2 cellular contexts compared by ENCODE assay signal in genomic region chr1:224675589-224675988, GRCh38.
TF ChIP-seq lines count a peak whose summit lies in the region.

No MANE protein-coding gene starts in this region.

TF ChIP-seq in GM12878, 131 proteins besides CTCF, POLR2A, EP300 and RAD21:
- TF ChIP-seq POLR2AphosphoS2 (IDR thresholded peaks at IDR 0.05; ENCODE audit: low read depth, low read length) (no peak), ATF2 (IDR thresholded peaks at IDR 0.05; ENCODE audit: low read length) (no peak), E2F4 (IDR thresholded peaks at IDR 0.05; ENCODE audit: low read depth, low read length) (no peak), FOXM1 (IDR thresholded peaks at IDR 0.05; ENCODE audit: low read depth, low read length) (no peak), JUNB (IDR thresholded peaks at IDR 0.05) (0 out of 2 replicates have a peak, but pooled peaks have one; percentile 16), MEF2A (IDR thresholded peaks at IDR 0.05; ENCODE audit: insufficient read depth, low read depth, low read length) (no peak), POU2F2 (IDR thresholded peaks at IDR 0.05; ENCODE audit: borderline replicate concordance, low read depth, low read length) (peak; percentile 38; the same call in 1 of the 3 replicates), BCL3 (IDR thresholded peaks at IDR 0.05; ENCODE audit: borderline replicate concordance, insufficient read depth, low read depth, low read length, poor library complexity, severe bottlenecking) (no peak), SREBF1 (IDR thresholded peaks at IDR 0.05; ENCODE audit: low read length) (no peak), NRF1 (conservative IDR thresholded peaks at IDR 0.05; ENCODE audit: low read depth, low read length) (no peak), RUNX3 (IDR thresholded peaks at IDR 0.05; ENCODE audit: low read length) (peak; percentile 26; the same call in 1 of the 2 replicates), IKZF2 (IDR thresholded peaks at IDR 0.05) (peak in 1 of 2 experiments; percentile 18; a peak in 1 of 4 replicates)

TF ChIP-seq in WTC11, 78 proteins besides CTCF, POLR2A, EP300 and RAD21:
- TF ChIP-seq FOXP4 (CRISPR knock-in tag; IDR thresholded peaks at IDR 0.05) (no peak), CDX4 (CRISPR knock-in tag; IDR thresholded peaks at IDR 0.05; ENCODE audit: borderline replicate concordance) (no peak), AFF4 (CRISPR knock-in tag; IDR thresholded peaks at IDR 0.05; ENCODE audit: borderline replicate concordance) (no peak), E2F4 (CRISPR knock-in tag; IDR thresholded peaks at IDR 0.05; ENCODE audit: borderline replicate concordance, low read depth) (no peak), SMAD3 (CRISPR knock-in tag; IDR thresholded peaks at IDR 0.05; ENCODE audit: borderline replicate concordance) (no peak), OVOL2 (CRISPR knock-in tag; IDR thresholded peaks at IDR 0.05; ENCODE audit: borderline replicate concordance) (no peak), STAT6 (CRISPR knock-in tag; conservative IDR thresholded peaks at IDR 0.05; ENCODE audit: low read depth) (no peak), MAX (CRISPR knock-in tag; IDR thresholded peaks at IDR 0.05) (no peak), GTF2I (CRISPR knock-in tag; conservative IDR thresholded peaks at IDR 0.05) (no peak), RELA (CRISPR knock-in tag; IDR thresholded peaks at IDR 0.05; ENCODE audit: borderline replicate concordance) (no peak), GRHL2 (CRISPR knock-in tag; IDR thresholded peaks at IDR 0.05; ENCODE audit: insufficient replicate concordance, severe bottlenecking) (no peak)
TF ChIP-seq in WTC11: peak in this region for 0.
